ENCODE assay signal across 15 cellular contexts in genomic region chr5:50923768-50924113, GRCh38.
"Had no signal": no experiment of that assay in that cellular context is flagged by ENCODE, and none has a peak within 500 bp of the region (broad histone marks: within the 10 kb centered on the region; RNA-seq: fewer than 3 reads in every experiment).

No MANE protein-coding gene starts in this region.

- H3K27ac Mint-ChIP-seq: naive thymus-derived CD4-positive, alpha-beta T cell; stimulated activated naive B cell treated with anti-CD40 and anti-IgM and Interleukin-4, amounts not matched to agents 10 μg/mL and 1 μg/mL and 100 μg/mL, for 72 hours; stimulated activated naive CD8-positive, alpha-beta T cell treated with anti-CD3 and anti-CD28 coated beads, Interleukin-15, amount 100 ng/mL, for 72 hours had no signal

- H3K27ac ChIP-seq: coronary artery, right lobe of liver, spleen, thoracic aorta, transverse colon had no signal

- H3K27me3 ChIP-seq: right lobe of liver, transverse colon had no signal

- H3K36me3 ChIP-seq: right lobe of liver, spleen, thoracic aorta, transverse colon had no signal

- DNase-seq: caudate nucleus; effector CD4-positive, alpha-beta T cell; left colon; mammary epithelial cell; naive thymus-derived CD4-positive, alpha-beta T cell; right lobe of liver; stimulated activated CD4-positive, alpha-beta T cell treated with anti-CD3 and anti-CD28 coated beads, Interleukin-15, amount 100 ng/mL, for 24 hours; stimulated activated CD4-positive, alpha-beta T cell treated with anti-CD3 and anti-CD28 coated beads, Interleukin-1b, Interleukin-23, amount 100 ng/mL, for 48 hours; stimulated activated CD4-positive, alpha-beta T cell treated with anti-CD3 and anti-CD28 coated beads, Interleukin-4, amount 100 ng/mL, for 4 hours; stimulated activated naive B cell treated with anti-CD40 and anti-IgM and Interleukin-4, amounts not matched to agents 10 μg/mL and 1 μg/mL and 100 μg/mL, for 72 hours; stimulated activated naive CD8-positive, alpha-beta T cell treated with anti-CD3 and anti-CD28 coated beads, Interleukin-15, amount 100 ng/mL, for 72 hours; transverse colon had no signal

- H3K4me1 ChIP-seq: right lobe of liver, spleen, transverse colon had no signal

- H3K4me3 ChIP-seq: coronary artery, right lobe of liver, spleen, transverse colon had no signal

- H3K36me3 Mint-ChIP-seq: naive thymus-derived CD4-positive, alpha-beta T cell had no signal

- H3K4me1 Mint-ChIP-seq: naive thymus-derived CD4-positive, alpha-beta T cell; stimulated activated naive B cell treated with anti-CD40 and anti-IgM and Interleukin-4, amounts not matched to agents 10 μg/mL and 1 μg/mL and 100 μg/mL, for 72 hours; stimulated activated naive CD8-positive, alpha-beta T cell treated with anti-CD3 and anti-CD28 coated beads, Interleukin-15, amount 100 ng/mL, for 72 hours had no signal

- H3K9me3 Mint-ChIP-seq: stimulated activated naive CD8-positive, alpha-beta T cell treated with anti-CD3 and anti-CD28 coated beads, Interleukin-15, amount 100 ng/mL, for 72 hours had no signal

- ATAC-seq: left colon; naive thymus-derived CD4-positive, alpha-beta T cell; stimulated activated naive B cell treated with anti-CD40 and anti-IgM and Interleukin-4, amounts not matched to agents 10 μg/mL and 1 μg/mL and 100 μg/mL, for 72 hours; stimulated activated naive CD8-positive, alpha-beta T cell treated with anti-CD3 and anti-CD28 coated beads, Interleukin-15, amount 100 ng/mL, for 72 hours had no signal

- H3K4me3 Mint-ChIP-seq: naive thymus-derived CD4-positive, alpha-beta T cell; stimulated activated naive B cell treated with anti-CD40 and anti-IgM and Interleukin-4, amounts not matched to agents 10 μg/mL and 1 μg/mL and 100 μg/mL, for 72 hours; stimulated activated naive CD8-positive, alpha-beta T cell treated with anti-CD3 and anti-CD28 coated beads, Interleukin-15, amount 100 ng/mL, for 72 hours had no signal

- H3K9me3 ChIP-seq: right lobe of liver, spleen, thoracic aorta, transverse colon had no signal
